12 cellular contexts compared by ENCODE assay signal in genomic region chr2:73215254-73215653, GRCh38. TPM values are rescaled to one million over a fixed set of nuclear protein-coding genes. Genes with fewer than 3 reads are reported as not detected.
DNase-seq lines count a peak whose midpoint lies in the region; ATAC-seq and TF ChIP-seq lines count a peak whose summit lies in the region.
"Had no signal": no experiment of that assay in that cellular context is flagged by ENCODE, and none has a peak within 500 bp of the region (broad histone marks: within the 10 kb centered on the region; RNA-seq: fewer than 3 reads in every experiment).

No MANE protein-coding gene starts in this region.

- no peak overlapping the region for H3K27ac Mint-ChIP-seq in neural progenitor cell

- no peak overlapping the region for H3K9ac ChIP-seq in neural progenitor cell

- H3K4me1 Mint-ChIP-seq in neural progenitor cell: peaks cover 27% of the 10 kb centered on the region

- H3K36me3 Mint-ChIP-seq in neural progenitor cell: no peaks in the 10 kb centered on the region

- H3K9me2 ChIP-seq in DOHH2 (replicated peaks; ENCODE audit: control insufficient read depth, low read length): no peaks in the 10 kb centered on the region

- H3K4me1 ChIP-seq in DOHH2 (ENCODE audit: control insufficient read depth, low read length): peaks cover 32% of the 10 kb centered on the region
- H3K4me1 ChIP-seq in neural progenitor cell: peaks cover 5% of the 10 kb centered on the region

- peak overlapping the region; percentile 86 for H3K4me3 ChIP-seq in DOHH2 (ENCODE audit: low read length)
- peak overlapping the region; percentile 92 for H3K4me3 ChIP-seq in coronary artery
- H3K4me3 ChIP-seq in neural progenitor cell: peak overlapping the region; percentile 68

- H3K79me2 ChIP-seq in DOHH2 (ENCODE audit: control insufficient read depth, low read length) (peaks cover 49% of the 10 kb centered on the region), neural progenitor cell (ENCODE audit: low read depth) (peaks cover 47% of the 10 kb centered on the region)

- peak; percentile 40 for DNase-seq in NCI-H146 (lab: John Stamatoyannopoulos, UW)
- no peak for DNase-seq in coronary artery (ENCODE audit: low spot score)
- DNase-seq in neural progenitor cell (ENCODE audit: low spot score): no peak
- no peak for DNase-seq in COLO668 (lab: John Stamatoyannopoulos, UW; ENCODE audit: unreplicated experiment)
- no peak for DNase-seq in NCI-H1105 treated with DMSO at 0.1 percent for 48 hours (lab: John Stamatoyannopoulos, UW)
- no peak for DNase-seq in A172 (ENCODE audit: low spot score)
- DNase-seq: activated CD8-positive, alpha-beta memory T cell treated with anti-CD3 and anti-CD28 coated beads, Interleukin-2, amount 50 U/mL, for 48 hours had no signal

- H3K27me3 ChIP-seq in DOHH2 (ENCODE audit: control insufficient read depth, low read length) (no peaks in the 10 kb centered on the region), neural progenitor cell (no peaks in the 10 kb centered on the region)

- no peak overlapping the region for H2AFZ ChIP-seq in neural progenitor cell (replicated peaks)

- no peak for TF ChIP-seq CTCF in DOHH2 (IDR thresholded peaks at IDR 0.05; ENCODE audit: low read depth, low read length, poor library complexity, severe bottlenecking)
- TF ChIP-seq CTCF in coronary artery (IDR thresholded peaks at IDR 0.05): no peak
- TF ChIP-seq CTCF in neural progenitor cell (IDR thresholded peaks at IDR 0.05): no peak

- H3K4me2 ChIP-seq in DOHH2 (ENCODE audit: low read length) (peak overlapping the region; percentile 68), neural progenitor cell (peak overlapping the region; percentile 82)

- H3K9me3 ChIP-seq in DOHH2 (ENCODE audit: control insufficient read depth, insufficient read depth, low read length) (no peaks in the 10 kb centered on the region), neural progenitor cell (ENCODE audit: low read depth) (no peaks in the 10 kb centered on the region)

- peaks cover 3% of the 10 kb centered on the region; the same call in 1 of the 2 replicates for H3F3A ChIP-seq in DOHH2 (ENCODE audit: control insufficient read depth, insufficient read depth)
- H3F3A ChIP-seq in neural progenitor cell (ENCODE audit: low read depth): peaks cover 7% of the 10 kb centered on the region

- no peak for TF ChIP-seq POLR2A in GM18505 (IDR thresholded peaks at IDR 0.05; ENCODE audit: borderline replicate concordance, extremely low read depth, insufficient read depth, insufficient read length)

- no peaks in the 10 kb centered on the region for H3K27me3 Mint-ChIP-seq in neural progenitor cell (ENCODE audit: insufficient read depth, low read depth)

- H3K36me3 ChIP-seq in DOHH2 (ENCODE audit: control insufficient read depth, low read length): peaks cover 6% of the 10 kb centered on the region; the same call in 1 of the 2 replicates
- no peaks in the 10 kb centered on the region for H3K36me3 ChIP-seq in neural progenitor cell

- no peak overlapping the region; the same call in 1 of the 2 replicates for H3K27ac ChIP-seq in DOHH2 (ENCODE audit: low read depth, low read length)
- H3K27ac ChIP-seq in coronary artery: no peak overlapping the region
- H3K27ac ChIP-seq in neural progenitor cell: no peak overlapping the region

- no peak for ATAC-seq in GM18505 (IDR thresholded peaks at IDR 0.05; ENCODE audit: unreplicated experiment)

- no peaks in the 10 kb centered on the region for H3K9me3 Mint-ChIP-seq in neural progenitor cell

- H4K20me1 ChIP-seq in DOHH2 (ENCODE audit: control insufficient read depth, insufficient read depth, low read depth, low read length) (no peaks in the 10 kb centered on the region), neural progenitor cell (ENCODE audit: low read depth) (no peaks in the 10 kb centered on the region)

- peak overlapping the region; percentile 95 for H3K4me3 Mint-ChIP-seq in neural progenitor cell

RNA-seq across cellular contexts. Expression of gene SMYD5, which starts 1.2 kb away (rescaled TPM):
- total RNA-seq in neural progenitor cell (ENCODE audit: low replicate concordance): 21.0 and 31.4 TPM in 2 replicates
- 33.1 and 36.7 TPM in 2 replicates for total RNA-seq in A172 (2014; rRNA removed; shearing (Covaris generic))

RNA-seq across cellular contexts. Expression of gene NOTO, which starts 12.9 kb away (rescaled TPM):
- not detected in 2 replicates for total RNA-seq in neural progenitor cell (ENCODE audit: low replicate concordance)
- total RNA-seq in A172 (2014; rRNA removed; shearing (Covaris generic)): not detected in 2 replicates
- total RNA-seq: H4, HT1080, mononuclear cell had no signal

RNA-seq across cellular contexts. Expression of gene PRADC1, which starts 17.8 kb away (rescaled TPM):
- total RNA-seq in neural progenitor cell (ENCODE audit: low replicate concordance): 3.9 and 8.2 TPM in 2 replicates
- 39.3 and 48.8 TPM in 2 replicates for total RNA-seq in A172 (2014; rRNA removed; shearing (Covaris generic))

RNA-seq across cellular contexts. Expression of gene CCT7, which starts 18.9 kb away (rescaled TPM):
- 365 and 456 TPM in 2 replicates for total RNA-seq in neural progenitor cell (ENCODE audit: low replicate concordance)
- 695 and 768 TPM in 2 replicates for total RNA-seq in A172 (2014; rRNA removed; shearing (Covaris generic))
